In genomic region chr14:103531421-103532215, GRCh38 we compare ENCODE assay signal across 1 cellular context.
TF ChIP-seq lines count a peak whose summit lies in the region.

No MANE protein-coding gene starts in this region.

TF ChIP-seq in A549, 52 proteins besides CTCF, POLR2A, EP300 and RAD21 (continued from another document):
- TF ChIP-seq, protein P1, sequence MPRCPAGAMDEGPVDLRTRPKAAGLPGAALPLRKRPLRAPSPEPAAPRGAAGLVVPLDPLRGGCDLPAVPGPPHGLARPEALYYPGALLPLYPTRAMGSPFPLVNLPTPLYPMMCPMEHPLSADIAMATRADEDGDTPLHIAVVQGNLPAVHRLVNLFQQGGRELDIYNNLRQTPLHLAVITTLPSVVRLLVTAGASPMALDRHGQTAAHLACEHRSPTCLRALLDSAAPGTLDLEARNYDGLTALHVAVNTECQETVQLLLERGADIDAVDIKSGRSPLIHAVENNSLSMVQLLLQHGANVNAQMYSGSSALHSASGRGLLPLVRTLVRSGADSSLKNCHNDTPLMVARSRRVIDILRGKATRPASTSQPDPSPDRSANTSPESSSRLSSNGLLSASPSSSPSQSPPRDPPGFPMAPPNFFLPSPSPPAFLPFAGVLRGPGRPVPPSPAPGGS (IDR thresholded peaks at IDR 0.05), result no peak
- TF ChIP-seq, protein P2, sequence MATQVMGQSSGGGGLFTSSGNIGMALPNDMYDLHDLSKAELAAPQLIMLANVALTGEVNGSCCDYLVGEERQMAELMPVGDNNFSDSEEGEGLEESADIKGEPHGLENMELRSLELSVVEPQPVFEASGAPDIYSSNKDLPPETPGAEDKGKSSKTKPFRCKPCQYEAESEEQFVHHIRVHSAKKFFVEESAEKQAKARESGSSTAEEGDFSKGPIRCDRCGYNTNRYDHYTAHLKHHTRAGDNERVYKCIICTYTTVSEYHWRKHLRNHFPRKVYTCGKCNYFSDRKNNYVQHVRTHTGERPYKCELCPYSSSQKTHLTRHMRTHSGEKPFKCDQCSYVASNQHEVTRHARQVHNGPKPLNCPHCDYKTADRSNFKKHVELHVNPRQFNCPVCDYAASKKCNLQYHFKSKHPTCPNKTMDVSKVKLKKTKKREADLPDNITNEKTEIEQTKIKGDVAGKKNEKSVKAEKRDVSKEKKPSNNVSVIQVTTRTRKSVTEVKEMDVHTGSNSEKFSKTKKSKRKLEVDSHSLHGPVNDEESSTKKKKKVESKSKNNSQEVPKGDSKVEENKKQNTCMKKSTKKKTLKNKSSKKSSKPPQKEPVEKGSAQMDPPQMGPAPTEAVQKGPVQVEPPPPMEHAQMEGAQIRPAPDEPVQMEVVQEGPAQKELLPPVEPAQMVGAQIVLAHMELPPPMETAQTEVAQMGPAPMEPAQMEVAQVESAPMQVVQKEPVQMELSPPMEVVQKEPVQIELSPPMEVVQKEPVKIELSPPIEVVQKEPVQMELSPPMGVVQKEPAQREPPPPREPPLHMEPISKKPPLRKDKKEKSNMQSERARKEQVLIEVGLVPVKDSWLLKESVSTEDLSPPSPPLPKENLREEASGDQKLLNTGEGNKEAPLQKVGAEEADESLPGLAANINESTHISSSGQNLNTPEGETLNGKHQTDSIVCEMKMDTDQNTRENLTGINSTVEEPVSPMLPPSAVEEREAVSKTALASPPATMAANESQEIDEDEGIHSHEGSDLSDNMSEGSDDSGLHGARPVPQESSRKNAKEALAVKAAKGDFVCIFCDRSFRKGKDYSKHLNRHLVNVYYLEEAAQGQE (IDR thresholded peaks at IDR 0.05), result no peak
- no peak for TF ChIP-seq ZFP36 (IDR thresholded peaks at IDR 0.05; ENCODE audit: borderline replicate concordance, partially characterized antibody)
- no peak for TF ChIP-seq SREBF2 (IDR thresholded peaks at IDR 0.05)
- no peak for TF ChIP-seq GATA3 (IDR thresholded peaks at IDR 0.05; ENCODE audit: borderline replicate concordance)
- no peak for TF ChIP-seq ELK1 (IDR thresholded peaks at IDR 0.05; ENCODE audit: low read depth, low read length)
- no peak for TF ChIP-seq JUNB (IDR thresholded peaks at IDR 0.05)
- no peak for TF ChIP-seq CBX8 (IDR thresholded peaks at IDR 0.05)
- no peak for TF ChIP-seq JUN (IDR thresholded peaks at IDR 0.05)
